17 cellular contexts compared by ENCODE assay signal in the genomic region with DNA sequence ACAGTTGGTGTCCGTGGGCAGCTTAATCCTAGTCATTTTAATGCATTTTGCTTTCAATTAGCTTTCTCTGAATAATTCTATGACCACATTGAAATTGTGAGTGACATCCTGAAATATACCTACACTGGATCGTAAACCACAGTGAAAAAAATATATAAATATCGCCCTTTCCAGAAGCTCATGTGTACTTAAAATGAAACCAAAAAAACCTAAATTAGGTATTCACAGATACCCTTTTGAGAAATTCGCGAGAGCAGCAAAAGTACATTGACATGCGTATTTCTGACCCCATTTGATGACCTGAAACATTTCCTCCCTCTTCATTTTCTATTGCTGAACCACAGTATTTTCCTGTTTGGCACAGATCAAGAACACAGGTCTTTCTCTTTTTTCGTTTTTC.
A peak's percentile ranks its signal among the peaks of the same experiment; 100 is the strongest.
DNase-seq lines count a peak whose midpoint lies in the region; ATAC-seq and TF ChIP-seq lines count a peak whose summit lies in the region.
"Had no signal": no experiment of that assay in that cellular context is flagged by ENCODE, and none has a peak within 500 bp of the region (broad histone marks: within the 10 kb centered on the region; RNA-seq: fewer than 3 reads in every experiment).

No MANE protein-coding gene starts in this region.

- no peak overlapping the region for H3K9ac ChIP-seq in neural progenitor cell
- H3K9ac ChIP-seq: parathyroid adenoma had no signal

- no peak for TF ChIP-seq CTCF in neural progenitor cell (IDR thresholded peaks at IDR 0.05)

- no peaks in the 10 kb centered on the region for H3K36me3 Mint-ChIP-seq in activated T-cell treated with anti-CD3 and anti-CD28 coated beads, Interleukin-2, amount 50 U/mL, for 24 hours (ENCODE audit: low read depth)
- no peaks in the 10 kb centered on the region for H3K36me3 Mint-ChIP-seq in neural progenitor cell

- H3K4me1 Mint-ChIP-seq in activated T-cell treated with anti-CD3 and anti-CD28 coated beads, Interleukin-2, amount 50 U/mL, for 24 hours (ENCODE audit: low read depth): peaks cover 13% of the 10 kb centered on the region
- peaks cover 12% of the 10 kb centered on the region for H3K4me1 Mint-ChIP-seq in neural progenitor cell

- H3K27me3 ChIP-seq in neural progenitor cell: no peaks in the 10 kb centered on the region

- H3K27ac Mint-ChIP-seq in activated T-cell treated with anti-CD3 and anti-CD28 coated beads, Interleukin-2, amount 50 U/mL, for 24 hours: no peak overlapping the region
- peak overlapping the region; percentile 7 for H3K27ac Mint-ChIP-seq in neural progenitor cell

- no peaks in the 10 kb centered on the region for H3K79me2 ChIP-seq in neural progenitor cell (ENCODE audit: low read depth)
- H3K79me2 ChIP-seq: parathyroid adenoma had no signal

- no peaks in the 10 kb centered on the region for H3F3A ChIP-seq in neural progenitor cell (ENCODE audit: low read depth)

- H3K4me2 ChIP-seq in neural progenitor cell: no peak overlapping the region

- no peak overlapping the region for H2AFZ ChIP-seq in neural progenitor cell (replicated peaks)
- H2AFZ ChIP-seq: parathyroid adenoma had no signal

- H3K36me3 ChIP-seq in neural progenitor cell: no peaks in the 10 kb centered on the region

- DNase-seq in activated T-cell treated with anti-CD3 and anti-CD28 coated beads, Interleukin-2, amount 50 U/mL, for 24 hours: no peak
- DNase-seq in activated T-cell treated with anti-CD3 and anti-CD28 coated beads, Interleukin-2, amount 50 U/mL, for 48 hours: no peak
- DNase-seq in M059J (ENCODE audit: low read depth) (peak; percentile 9), neural progenitor cell (ENCODE audit: low spot score) (no peak), AG20443 (ENCODE audit: low spot score) (no peak), ureter (ENCODE audit: low spot score) (no peak), NCI-H82 (lab: John Stamatoyannopoulos, UW) (no peak)
- DNase-seq: activated CD4-positive, alpha-beta T cell treated with anti-CD3 and anti-CD28 coated beads for 48 hours; activated naive CD4-positive, alpha-beta T cell; cerebellar nuclear complex; erythroblast; HCEC 1CT; NCI-H2107; PC-3; SW 1271 had no signal

- peak; percentile 53 for ATAC-seq in HG02588 (IDR thresholded peaks at IDR 0.05; ENCODE audit: unreplicated experiment)
- ATAC-seq: PC-3 had no signal

- H3K9me3 Mint-ChIP-seq in activated T-cell treated with anti-CD3 and anti-CD28 coated beads, Interleukin-2, amount 50 U/mL, for 24 hours: no peaks in the 10 kb centered on the region
- peaks cover 3% of the 10 kb centered on the region for H3K9me3 Mint-ChIP-seq in neural progenitor cell

- no peak overlapping the region for H3K27ac ChIP-seq in neural progenitor cell
- H3K27ac ChIP-seq: parathyroid adenoma had no signal

- no peaks in the 10 kb centered on the region for H4K20me1 ChIP-seq in neural progenitor cell (ENCODE audit: low read depth)

- no peak overlapping the region for H3K4me3 ChIP-seq in neural progenitor cell

- no peaks in the 10 kb centered on the region for H3K9me3 ChIP-seq in neural progenitor cell (ENCODE audit: low read depth)

- no peaks in the 10 kb centered on the region for H3K27me3 Mint-ChIP-seq in activated T-cell treated with anti-CD3 and anti-CD28 coated beads, Interleukin-2, amount 50 U/mL, for 24 hours
- H3K27me3 Mint-ChIP-seq in neural progenitor cell (ENCODE audit: insufficient read depth, low read depth): peaks cover 2% of the 10 kb centered on the region

- peak overlapping the region; percentile 5 for H3K4me3 Mint-ChIP-seq in activated T-cell treated with anti-CD3 and anti-CD28 coated beads, Interleukin-2, amount 50 U/mL, for 24 hours
- no peak overlapping the region for H3K4me3 Mint-ChIP-seq in neural progenitor cell

- peaks cover 7% of the 10 kb centered on the region for H3K4me1 ChIP-seq in neural progenitor cell
- H3K4me1 ChIP-seq: parathyroid adenoma had no signal
